ENCODE assay signal across 18 cellular contexts in genomic region chr7:1714583-1715330, GRCh38. TPM values are rescaled to one million over a fixed set of nuclear protein-coding genes. Genes with fewer than 3 reads are reported as not detected.
A peak's percentile ranks its signal among the peaks of the same experiment; 100 is the strongest.
DNase-seq lines count a peak whose midpoint lies in the region; ATAC-seq and TF ChIP-seq lines count a peak whose summit lies in the region.
"Had no signal": no experiment of that assay in that cellular context is flagged by ENCODE, and none has a peak within 500 bp of the region (broad histone marks: within the 10 kb centered on the region; RNA-seq: fewer than 3 reads in every experiment).

No MANE protein-coding gene starts in this region.

- CTCF ChIA-PET in HEK293 (lab: Yijun Ruan, JAX) (no interaction called here), WTC11 (lab: Charles Lee) (no interaction called here)

- peak overlapping the region; percentile 37 for H2BK5ac ChIP-seq in mesendoderm (ENCODE audit: low read length)

- WGBS in mesendoderm (ENCODE audit: extremely low coverage, insufficient coverage, low lambda C conversion rate), result no CpG with 5 or more reads among the region's 11 CpGs

- peaks cover 6% of the 10 kb centered on the region for H3K36me3 Mint-ChIP-seq in WTC11
- H3K36me3 Mint-ChIP-seq: CD4-positive, CD25-positive, alpha-beta regulatory T cell had no signal

- ATAC-seq in WTC11, result no peak
- no peak for ATAC-seq in left ventricle myocardium superior
- ATAC-seq in GM19035 (IDR thresholded peaks at IDR 0.05; ENCODE audit: unreplicated experiment), result no peak
- ATAC-seq: Panc1 had no signal

- H4K8ac ChIP-seq in mesendoderm (ENCODE audit: low read depth, low read length), result no peak overlapping the region

- no peak overlapping the region for H3K18ac ChIP-seq in mesendoderm (ENCODE audit: low read length)

- H3K27ac ChIP-seq in HEK293 (ENCODE audit: extremely low read depth, low read depth, low read length) (no peak overlapping the region), mesendoderm (ENCODE audit: low read depth, low read length) (no peak overlapping the region)
- H3K27ac ChIP-seq: KMS-11, SJCRH30 had no signal

- H3K4me1 ChIP-seq in HEK293 (ENCODE audit: control insufficient read depth, insufficient read depth, low read length), result no peaks in the 10 kb centered on the region
- H3K4me1 ChIP-seq in mesendoderm (ENCODE audit: control insufficient read depth, low read depth, low read length), result peaks cover 16% of the 10 kb centered on the region

- no peak for TF ChIP-seq CTCF in HEK293 (tag by site-specific recombination; IDR thresholded peaks at IDR 0.05)
- TF ChIP-seq CTCF in WTC11 (IDR thresholded peaks at IDR 0.05), result no peak

- H3K4me1 Mint-ChIP-seq in WTC11, result peaks cover 42% of the 10 kb centered on the region

- no peak overlapping the region for H3K27ac Mint-ChIP-seq in WTC11
- H3K27ac Mint-ChIP-seq: CD4-positive, CD25-positive, alpha-beta regulatory T cell; HFFc6 had no signal

- no peak overlapping the region for H3K23ac ChIP-seq in mesendoderm (ENCODE audit: low read length)

- no peak overlapping the region for H3K56ac ChIP-seq in mesendoderm (ENCODE audit: low read length)

- H4K5ac ChIP-seq in mesendoderm (ENCODE audit: low read length), result no peak overlapping the region

- H2BK120ac ChIP-seq in mesendoderm (ENCODE audit: low read depth, low read length), result no peak overlapping the region

- H3K36me3 ChIP-seq in HEK293 (ENCODE audit: control insufficient read depth in 2 of 2, insufficient read depth in 1 of 2, low read length in 2 of 2) (no peaks in the 10 kb centered on the region), mesendoderm (ENCODE audit: control insufficient read depth, insufficient read depth, low read length) (no peaks in the 10 kb centered on the region)
- H3K36me3 ChIP-seq: SJCRH30 had no signal

- intact Hi-C loops in left ventricle myocardium superior (cut with micrococcal nuclease), result no loop called here

- no peaks in the 10 kb centered on the region for H3K79me1 ChIP-seq in mesendoderm (ENCODE audit: low read length)

- no peak overlapping the region for H3K4ac ChIP-seq in mesendoderm (ENCODE audit: low read depth, low read length)

- H3K4me2 ChIP-seq in mesendoderm (ENCODE audit: low read length), result no peak overlapping the region
- H3K4me2 ChIP-seq: KMS-11 had no signal

- H2BK15ac ChIP-seq in mesendoderm (replicated peaks; ENCODE audit: low read depth), result no peak overlapping the region

- no peak overlapping the region for H3K4me3 ChIP-seq in HEK293 (ENCODE audit: low read depth, low read length)
- H3K4me3 ChIP-seq in mesendoderm (ENCODE audit: low read length), result no peak overlapping the region
- H3K4me3 ChIP-seq: SJCRH30 had no signal

- no peaks in the 10 kb centered on the region for H3K9me3 ChIP-seq in HEK293 (ENCODE audit: control insufficient read depth, insufficient read depth, low read depth, low read length)
- H3K9me3 ChIP-seq: SJCRH30 had no signal

- H3K9me3 Mint-ChIP-seq in WTC11, result peaks cover 3% of the 10 kb centered on the region

- H2AK5ac ChIP-seq in mesendoderm (ENCODE audit: low read length), result peak overlapping the region; percentile 38

- no peaks in the 10 kb centered on the region for H3K27me3 ChIP-seq in mesendoderm (ENCODE audit: insufficient read depth, low read length, poor library complexity)
- H3K27me3 ChIP-seq: SJCRH30 had no signal

- no peak for DNase-seq in WTC11 (ENCODE audit: low spot score)
- peak; percentile 3 for DNase-seq in left ventricle myocardium superior
- no peak for DNase-seq in mesendoderm
- no peak for DNase-seq in cortex of kidney (lab: John Stamatoyannopoulos, UW)
- DNase-seq in NCI-H226, result no peak
- DNase-seq: CD4-positive, CD25-positive, alpha-beta regulatory T cell; EL; HFFc6; NCI-H1436 treated with DMSO at 0.1 percent for 48 hours; NCI-H2029 treated with DMSO at 0.1 percent for 48 hours; NCI-H345; NCI-H774; NK-92 treated with Interleukin-12 subunit alpha and Interleukin-12 subunit beta, amount 100 ng/mL, for 24 hours; SJCRH30 had no signal

- H3K9ac ChIP-seq in mesendoderm (ENCODE audit: low read length), result no peak overlapping the region
- H3K9ac ChIP-seq: KMS-11 had no signal

- no peak overlapping the region for H3K4me3 Mint-ChIP-seq in WTC11
- H3K4me3 Mint-ChIP-seq: CD4-positive, CD25-positive, alpha-beta regulatory T cell; HFFc6 had no signal

- POLR2A ChIA-PET in HEK293 (lab: Yijun Ruan, JAX) (interaction anchor here (0.7 kb wide), 1 partner anchor 14 kb away, joined by 3 read pairs; no protein-coding TSS in a partner anchor), WTC11 (lab: Charles Lee) (no interaction called here)

- H3K27me3 Mint-ChIP-seq in WTC11 (ENCODE audit: low read depth), result no peaks in the 10 kb centered on the region; the same call in 1 of the 2 replicates

- H3K79me2 ChIP-seq in mesendoderm (ENCODE audit: control insufficient read depth, insufficient read depth, low read length), result no peaks in the 10 kb centered on the region

TF ChIP-seq in HEK293, 187 proteins besides CTCF, POLR2A, EP300 and RAD21:
- TF ChIP-seq ZNF292 (tag by site-specific recombination; IDR thresholded peaks at IDR 0.05; ENCODE audit: borderline replicate concordance, low read depth), result no peak
- no peak for TF ChIP-seq PRDM1 (tag by site-specific recombination; IDR thresholded peaks at IDR 0.05)
- TF ChIP-seq, protein P1, sequence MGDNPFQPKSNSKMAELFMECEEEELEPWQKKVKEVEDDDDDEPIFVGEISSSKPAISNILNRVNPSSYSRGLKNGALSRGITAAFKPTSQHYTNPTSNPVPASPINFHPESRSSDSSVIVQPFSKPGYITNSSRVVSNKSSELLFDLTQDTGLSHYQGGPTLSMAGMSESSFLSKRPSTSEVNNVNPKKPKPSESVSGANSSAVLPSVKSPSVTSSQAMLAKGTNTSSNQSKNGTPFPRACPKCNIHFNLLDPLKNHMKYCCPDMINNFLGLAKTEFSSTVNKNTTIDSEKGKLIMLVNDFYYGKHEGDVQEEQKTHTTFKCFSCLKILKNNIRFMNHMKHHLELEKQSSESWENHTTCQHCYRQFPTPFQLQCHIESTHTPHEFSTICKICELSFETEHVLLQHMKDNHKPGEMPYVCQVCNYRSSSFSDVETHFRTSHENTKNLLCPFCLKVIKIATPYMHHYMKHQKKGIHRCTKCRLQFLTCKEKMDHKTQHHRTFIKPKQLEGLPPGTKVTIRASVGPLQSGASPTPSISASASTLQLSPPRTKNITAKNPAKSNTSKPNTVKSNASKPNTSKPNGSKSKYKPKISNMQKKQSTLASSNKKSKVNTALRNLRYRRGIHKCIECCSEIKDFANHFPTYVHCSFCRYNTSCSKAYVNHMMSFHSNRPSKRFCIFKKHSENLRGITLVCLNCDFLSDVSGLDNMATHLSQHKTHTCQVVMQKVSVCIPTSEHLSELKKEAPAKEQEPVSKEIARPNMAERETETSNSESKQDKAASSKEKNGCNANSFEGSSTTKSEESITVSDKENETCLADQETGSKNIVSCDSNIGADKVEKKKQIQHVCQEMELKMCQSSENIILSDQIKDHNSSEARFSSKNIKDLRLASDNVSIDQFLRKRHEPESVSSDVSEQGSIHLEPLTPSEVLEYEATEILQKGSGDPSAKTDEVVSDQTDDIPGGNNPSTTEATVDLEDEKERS (tag by site-specific recombination; IDR thresholded peaks at IDR 0.05), result peak; percentile 85; the same call in 1 of the 2 replicates
- TF ChIP-seq TRIM28 (IDR thresholded peaks at IDR 0.05; ENCODE audit: borderline replicate concordance, low read length), result peak; percentile 18; the same call in 1 of the 2 replicates
TF ChIP-seq in HEK293: peak in this region for 2.

TF ChIP-seq in WTC11, 78 proteins besides CTCF, POLR2A, EP300 and RAD21:
- no peak for TF ChIP-seq EMX1 (CRISPR knock-in tag; IDR thresholded peaks at IDR 0.05)
- TF ChIP-seq KAT7 (CRISPR knock-in tag; IDR thresholded peaks at IDR 0.05; ENCODE audit: borderline replicate concordance), result no peak
- TF ChIP-seq ZNF232 (CRISPR knock-in tag; IDR thresholded peaks at IDR 0.05), result no peak
- TF ChIP-seq GTF2I (CRISPR knock-in tag; conservative IDR thresholded peaks at IDR 0.05), result peak; percentile 89
- TF ChIP-seq, protein P2, sequence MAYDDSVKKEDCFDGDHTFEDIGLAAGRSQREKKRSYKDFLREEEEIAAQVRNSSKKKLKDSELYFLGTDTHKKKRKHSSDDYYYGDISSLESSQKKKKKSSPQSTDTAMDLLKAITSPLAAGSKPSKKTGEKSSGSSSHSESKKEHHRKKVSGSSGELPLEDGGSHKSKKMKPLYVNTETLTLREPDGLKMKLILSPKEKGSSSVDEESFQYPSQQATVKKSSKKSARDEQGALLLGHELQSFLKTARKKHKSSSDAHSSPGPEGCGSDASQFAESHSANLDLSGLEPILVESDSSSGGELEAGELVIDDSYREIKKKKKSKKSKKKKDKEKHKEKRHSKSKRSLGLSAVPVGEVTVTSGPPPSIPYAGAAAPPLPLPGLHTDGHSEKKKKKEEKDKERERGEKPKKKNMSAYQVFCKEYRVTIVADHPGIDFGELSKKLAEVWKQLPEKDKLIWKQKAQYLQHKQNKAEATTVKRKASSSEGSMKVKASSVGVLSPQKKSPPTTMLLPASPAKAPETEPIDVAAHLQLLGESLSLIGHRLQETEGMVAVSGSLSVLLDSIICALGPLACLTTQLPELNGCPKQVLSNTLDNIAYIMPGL (CRISPR knock-in tag; IDR thresholded peaks at IDR 0.05), result no peak
- no peak for TF ChIP-seq IRF1 (CRISPR knock-in tag; IDR thresholded peaks at IDR 0.05)
- TF ChIP-seq ZBTB21 (CRISPR knock-in tag; IDR thresholded peaks at IDR 0.05; ENCODE audit: borderline replicate concordance), result no peak
- no peak for TF ChIP-seq SMAD4 (CRISPR knock-in tag; IDR thresholded peaks at IDR 0.05)

RNA-seq across cellular contexts. Expression of gene ELFN1, which starts 44.7 kb away (rescaled TPM):
- total RNA-seq in WTC11 (2021), result 4.1 to 4.6 TPM (median 4.4 TPM) in 3 replicates
- total RNA-seq in left ventricle myocardium superior, result 12.0 TPM
- polyA plus RNA-seq in mesendoderm (2013, experiment 1 of 2), result 0.86 TPM
- 0.85 TPM for polyA plus RNA-seq in mesendoderm (2013, experiment 2 of 2)
- total RNA-seq: CD4-positive, CD25-positive, alpha-beta regulatory T cell had no signal
- polyA plus RNA-seq: CD4-positive, CD25-positive, alpha-beta regulatory T cell had no signal
